25 cellular contexts compared by ENCODE assay signal in the genomic region with DNA sequence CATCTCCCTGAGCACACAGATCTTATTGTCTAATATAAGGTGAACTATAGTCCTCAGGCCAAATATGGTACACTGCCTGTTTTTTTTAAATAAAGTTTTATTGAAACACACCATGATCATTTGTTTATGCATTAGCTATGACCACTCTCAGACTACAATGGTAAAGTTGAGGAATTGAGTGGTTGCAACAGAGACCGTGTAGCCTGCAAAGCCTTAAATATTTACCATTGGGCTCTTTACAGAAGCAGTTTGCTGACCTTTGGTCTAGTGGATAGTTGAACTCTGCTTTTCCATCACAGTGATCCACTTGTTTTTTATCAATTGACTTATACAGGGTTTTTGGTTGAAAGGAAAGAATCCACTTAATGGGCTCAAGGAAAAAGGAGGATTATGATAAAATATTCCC. TPM values are rescaled to one million over a fixed set of nuclear protein-coding genes. Genes with fewer than 3 reads are reported as not detected.
DNase-seq lines count a peak whose midpoint lies in the region; ATAC-seq, FAIRE-seq and TF ChIP-seq lines count a peak whose summit lies in the region.
"Had no signal": no experiment of that assay in that cellular context is flagged by ENCODE, and none has a peak within 500 bp of the region (broad histone marks: within the 10 kb centered on the region; RNA-seq: fewer than 3 reads in every experiment).

No MANE protein-coding gene starts in this region.

- TF ChIP-seq POLR2A in GM12878 (IDR thresholded peaks at IDR 0.05; ENCODE audit: low read depth, low read length), result no peak
- no peak for TF ChIP-seq POLR2A in right lobe of liver (IDR thresholded peaks at IDR 0.05)
- no peak for TF ChIP-seq POLR2A in stomach (IDR thresholded peaks at IDR 0.05)

- TF ChIP-seq CTCF in GM12878 (IDR thresholded peaks at IDR 0.05 in 2 of 3, conservative IDR thresholded peaks at IDR 0.05 in 1 of 3; ENCODE audit: control insufficient read depth in 2 of 3, extremely low read depth in 1 of 3, insufficient read depth in 1 of 3, low read depth in 3 of 3, low read length in 3 of 3) (no peak), right lobe of liver (IDR thresholded peaks at IDR 0.05) (no peak), stomach (IDR thresholded peaks at IDR 0.05) (no peak)

- H3K9me3 ChIP-seq in GM12878 (replicated peaks; ENCODE audit: control insufficient read depth, insufficient read depth, low read length), result no peaks in the 10 kb centered on the region
- H3K9me3 ChIP-seq in right lobe of liver, result no peaks in the 10 kb centered on the region
- H3K9me3 ChIP-seq in stomach, result no peaks in the 10 kb centered on the region
- H3K9me3 ChIP-seq: A549, BE2C had no signal

- intact Hi-C loops in GM12878 (cut with micrococcal nuclease; ENCODE audit: unreplicated experiment), result no loop called here
- intact Hi-C loops in right lobe of liver (cut with DNase I), result no loop called here
- intact Hi-C loops in stomach (cut with DNase I; ENCODE audit: low total_unique reads), result no loop called here

- H3K4me1 ChIP-seq in GM12878 (ENCODE audit: control insufficient read depth, insufficient read depth, low read length), result no peaks in the 10 kb centered on the region
- no peaks in the 10 kb centered on the region for H3K4me1 ChIP-seq in right lobe of liver
- H3K4me1 ChIP-seq in stomach, result peaks cover 7 to 21% (median 15%) of the 10 kb centered on the region in 4 donors
- H3K4me1 ChIP-seq: A549, BE2C had no signal

- H3K79me2 ChIP-seq in GM12878 (ENCODE audit: control insufficient read depth, insufficient read depth, low read length), result no peaks in the 10 kb centered on the region

- TF ChIP-seq RAD21 in GM12878 (IDR thresholded peaks at IDR 0.05; ENCODE audit: insufficient read depth, low read depth, low read length), result no peak

- BruUV-seq in GM12878 (replicated peaks; lab: Mats Ljungman, UMichigan), result no TSS peak

- RAD21 ChIA-PET in GM12878 (lab: Charles Lee; ENCODE audit: unreplicated experiment), result interaction anchor here (2.1 kb wide), 1 partner anchor 346 kb away, joined by 6 read pairs; no protein-coding TSS in a partner anchor

- H3K27ac ChIP-seq in GM12878 (ENCODE audit: control insufficient read depth, insufficient read depth), result no peak overlapping the region
- no peak overlapping the region for H3K27ac ChIP-seq in right lobe of liver
- no peak overlapping the region for H3K27ac ChIP-seq in stomach
- H3K27ac ChIP-seq: A549; BLaER1 treated with 17β-estradiol and CSF1 and Interleukin-3, amounts not matched to agents 10 nM and 100 nM; GM23248 had no signal

- in situ Hi-C loops in GM12878 (cut with MboI), result loop anchor here (5.0 kb wide), 1 partner anchor 333 kb away; no protein-coding TSS in a partner anchor

- SMC1A ChIA-PET in GM12878 (lab: Charles Lee; ENCODE audit: uncharacterized antibody, unreplicated experiment), result interaction anchor here (0.7 to 1.2 kb wide), 4 partner anchors 9 to 778 kb away, joined by 3 to 4 read pairs (median 3); no protein-coding TSS in a partner anchor

- CTCF ChIA-PET in GM12878 (lab: Yijun Ruan, JAX), result interaction anchor here (0.8 to 2.9 kb wide), 5 partner anchors 9 to 493 kb away, joined by 3 to 10 read pairs (median 4); no protein-coding TSS in a partner anchor

- no peak overlapping the region for H3K9ac ChIP-seq in GM12878 (ENCODE audit: control insufficient read depth, insufficient read depth, low read length)
- H3K9ac ChIP-seq: BLaER1 treated with 17β-estradiol and CSF1 and Interleukin-3, amounts not matched to agents 10 nM and 100 nM; GM23248 had no signal

- no peaks in the 10 kb centered on the region for H4K20me1 ChIP-seq in GM12878 (ENCODE audit: control insufficient read depth, insufficient read depth)
- H4K20me1 ChIP-seq: BLaER1 treated with 17β-estradiol and CSF1 and Interleukin-3, amounts not matched to agents 10 nM and 100 nM had no signal

- no peak overlapping the region for H3K4me2 ChIP-seq in GM12878 (ENCODE audit: control insufficient read depth, insufficient read depth)
- H3K4me2 ChIP-seq: A549; BLaER1 treated with 17β-estradiol and CSF1 and Interleukin-3, amounts not matched to agents 10 nM and 100 nM had no signal

- H3K27me3 ChIP-seq in GM12878 (replicated peaks in 1 of 2; ENCODE audit: control insufficient read depth in 2 of 2, insufficient read depth in 2 of 2, low read length in 1 of 2) (no peaks in the 10 kb centered on the region), right lobe of liver (no peaks in the 10 kb centered on the region), stomach (no peaks in the 10 kb centered on the region)
- H3K27me3 ChIP-seq: BE2C; BLaER1 treated with 17β-estradiol and CSF1 and Interleukin-3, amounts not matched to agents 10 nM and 100 nM had no signal

- POLR2A ChIA-PET in GM12878 (lab: Charles Lee), result no interaction called here

- H3K36me3 ChIP-seq in GM12878 (ENCODE audit: control insufficient read depth in 2 of 2, insufficient read depth in 2 of 2, low read length in 1 of 2), result no peaks in the 10 kb centered on the region
- no peaks in the 10 kb centered on the region for H3K36me3 ChIP-seq in right lobe of liver
- H3K36me3 ChIP-seq in stomach, result no peaks in the 10 kb centered on the region
- H3K36me3 ChIP-seq: BE2C; BLaER1 treated with 17β-estradiol and CSF1 and Interleukin-3, amounts not matched to agents 10 nM and 100 nM had no signal

- TF ChIP-seq EP300 in GM12878 (IDR thresholded peaks at IDR 0.05; ENCODE audit: borderline replicate concordance in 1 of 2, control insufficient read depth in 1 of 2, low read depth in 2 of 2, low read length in 2 of 2), result no peak
- no peak for TF ChIP-seq EP300 in stomach (IDR thresholded peaks at IDR 0.05)

- no peak overlapping the region for H3K4me3 ChIP-seq in GM12878
- H3K4me3 ChIP-seq in right lobe of liver, result no peak overlapping the region
- no peak overlapping the region for H3K4me3 ChIP-seq in stomach
- H3K4me3 ChIP-seq: A549; BLaER1 treated with 17β-estradiol and CSF1 and Interleukin-3, amounts not matched to agents 10 nM and 100 nM; GM23248 had no signal

- no peak overlapping the region for H2AFZ ChIP-seq in GM12878 (ENCODE audit: control insufficient read depth, low read depth, low read length)
- H2AFZ ChIP-seq: GM23248 had no signal

- ATAC-seq in GM12878 (no peak), left lobe of liver (peak; percentile 37), right lobe of liver (peak; percentile 34 to 72 (median 70))
- ATAC-seq: A549 had no signal

- 33% methylated on average over 1 of the region's 1 CpG for WGBS in GM12878 (ENCODE audit: insufficient coverage, insufficient replicate concordance, low lambda C conversion rate, missing lambda C conversion rate)
- WGBS in right lobe of liver (ENCODE audit: insufficient coverage, low coverage, low lambda C conversion rate, missing lambda C conversion rate), result 44% methylated on average over 1 of the region's 1 CpG
- 50 to 72% (median 64%) methylated on average over 1 of the region's 1 CpG for WGBS in stomach, 5 donors

- FAIRE-seq in GM12878 (lab: Jason Lieb, UNC), result no peak
- FAIRE-seq: A549, GM12892, H1 had no signal

- DNase-seq in GM12878 (ENCODE audit: low read depth, low spot score) (no peak), left lobe of liver (ENCODE audit: low spot score) (no peak), right lobe of liver (no peak), stomach (no peak), NCI-H1694 (lab: John Stamatoyannopoulos, UW) (no peak), DMS114 treated with DMSO at 0.1 percent for 48 hours (lab: John Stamatoyannopoulos, UW; ENCODE audit: unreplicated experiment) (no peak)
- DNase-seq: 8988T; ACHN; AML-193; BE2C; CD4-positive, alpha-beta T cell; CD8-positive, alpha-beta memory T cell; DMS 273 treated with DMSO at 0.1 percent for 48 hours; DMS79 treated with DMSO at 0.1 percent for 48 hours; GF-D8; GM23248; H7; HCEC 1CT had no signal

RNA-seq across cellular contexts. Expression of gene METTL24, which starts 27.3 kb away (rescaled TPM):
- total RNA-seq in GM12878 (2013; cell fraction: nucleolus; rRNA removed), result 0.84 TPM in 1 of 2 replicates, not detected in the other
- total RNA-seq in GM12878 (2014; rRNA removed) (not detected in 2 replicates), GM12878 (2014; rRNA removed; fragmentation: Illumina TruSeq; extraction: Trizol) (not detected in 2 replicates), GM12878 (2021) (not detected in 2 replicates), left lobe of liver (0.48 TPM), right lobe of liver (1 to 10 TPM in 2 of 6 experiments, under 1 TPM in 4; 0.37 to 1.0 (median 0.57) TPM), stomach (10 to 100 TPM in 2 of 5 donors, 1 to 10 TPM in 2, not detected in 1; 2.8 to 25.8 (median 9.5) TPM)
- polyA plus RNA-seq in GM12878 (2011; ENCODE audit: low read depth), result not detected
- polyA plus RNA-seq in GM12878 (2011; rRNA removed) (0.17 and 0.20 TPM in 2 replicates), GM12878 (2014; fragmentation: Illumina TruSeq; extraction: Trizol) (not detected in 2 replicates), GM12878 (2014; fragmentation: Nextera tagmentation; extraction: Ambion mirVana) (not detected), GM12878 (2014; rRNA removed) (not detected in 2 replicates), GM12878 (2016; fragmentation: Nextera tagmentation; extraction: Ambion mirVana) (not detected), stomach (1 to 10 TPM in 1 of 3 donors, under 1 TPM in 2; 0.55 to 1.7 (median 0.87) TPM)
- 0.10 and 0.13 TPM in 2 replicates for polyA plus RNA-seq in GM12878 (2011; cell fraction: cytosol; rRNA removed)
- 0.10 TPM in 1 of 2 replicates, not detected in the other for polyA plus RNA-seq in GM12878 (2011; cell fraction: nucleus; rRNA removed)
- polyA plus RNA-seq in GM12878 (2012), result not detected in 2 replicates
- polyA minus RNA-seq in GM12878 (2011; rRNA and poly(A)+ RNA removed), result 0.51 and 0.77 TPM in 2 replicates
- not detected in 2 replicates for polyA minus RNA-seq in GM12878 (2011; cell fraction: cytosol; rRNA and poly(A)+ RNA removed)
- polyA minus RNA-seq in GM12878 (2011; cell fraction: nucleus; rRNA and poly(A)+ RNA removed), result 0.36 TPM in 1 of 2 replicates, not detected in the other
- total RNA-seq: CD4-positive, alpha-beta T cell; Daoy; GM23248 had no signal
- polyA plus RNA-seq: A549, CD14-positive monocyte, GM23248 had no signal

RNA-seq across cellular contexts. Expression of gene DDO, which starts 29.9 kb away (rescaled TPM):
- not detected in 2 replicates for total RNA-seq in GM12878 (2013; cell fraction: nucleolus; rRNA removed)
- total RNA-seq in GM12878 (2014; rRNA removed), result not detected in 2 replicates
- not detected in 2 replicates for total RNA-seq in GM12878 (2014; rRNA removed; fragmentation: Illumina TruSeq; extraction: Trizol)
- 0.13 TPM in 1 of 2 replicates, not detected in the other for total RNA-seq in GM12878 (2021)
- not detected for polyA plus RNA-seq in GM12878 (2011; ENCODE audit: low read depth)
- 0.14 and 0.24 TPM in 2 replicates for polyA plus RNA-seq in GM12878 (2011; rRNA removed)
- 0.07 and 0.20 TPM in 2 replicates for polyA plus RNA-seq in GM12878 (2011; cell fraction: cytosol; rRNA removed)
- 0.24 TPM in 1 of 2 replicates, not detected in the other for polyA plus RNA-seq in GM12878 (2011; cell fraction: nucleus; rRNA removed)
- polyA plus RNA-seq in GM12878 (2012), result not detected in 2 replicates
- polyA plus RNA-seq in GM12878 (2014; fragmentation: Illumina TruSeq; extraction: Trizol), result 0.04 TPM in 1 of 2 replicates, not detected in the other
- not detected for polyA plus RNA-seq in GM12878 (2014; fragmentation: Nextera tagmentation; extraction: Ambion mirVana)
- 0.05 TPM in 1 of 2 replicates, not detected in the other for polyA plus RNA-seq in GM12878 (2014; rRNA removed)
- polyA plus RNA-seq in GM12878 (2016; fragmentation: Nextera tagmentation; extraction: Ambion mirVana), result not detected
- 0.10 and 0.15 TPM in 2 replicates for polyA minus RNA-seq in GM12878 (2011; rRNA and poly(A)+ RNA removed)
- polyA minus RNA-seq in GM12878 (2011; cell fraction: cytosol; rRNA and poly(A)+ RNA removed), result not detected in 2 replicates
- not detected in 2 replicates for polyA minus RNA-seq in GM12878 (2011; cell fraction: nucleus; rRNA and poly(A)+ RNA removed)
- total RNA-seq in left lobe of liver, result 5.2 TPM
- total RNA-seq in right lobe of liver, result 1 to 10 TPM; 4.6 to 9.4 (median 6.4) TPM
- total RNA-seq in stomach, result 1 to 10 TPM in 2 of 5 donors, not detected in 3; 1.8 to 4.1 TPM
- 1 to 10 TPM in 1 of 3 donors, under 1 TPM in 2; 0.40 to 1.2 (median 0.44) TPM for polyA plus RNA-seq in stomach
- total RNA-seq: CD4-positive, alpha-beta T cell; CD8-positive, alpha-beta memory T cell; G401; GM23248; H1; H7 had no signal
- polyA plus RNA-seq: CD8-positive, alpha-beta memory T cell; GM23248; H1 had no signal
